1 cellular context compared by ENCODE assay signal in genomic region chr9:8186553-8186952, GRCh38.
TF ChIP-seq lines count a peak whose summit lies in the region.

No MANE protein-coding gene starts in this region.

TF ChIP-seq in GM23338, 12 proteins besides CTCF, POLR2A, EP300 and RAD21 (continued from another document):
- TF ChIP-seq, protein P1, sequence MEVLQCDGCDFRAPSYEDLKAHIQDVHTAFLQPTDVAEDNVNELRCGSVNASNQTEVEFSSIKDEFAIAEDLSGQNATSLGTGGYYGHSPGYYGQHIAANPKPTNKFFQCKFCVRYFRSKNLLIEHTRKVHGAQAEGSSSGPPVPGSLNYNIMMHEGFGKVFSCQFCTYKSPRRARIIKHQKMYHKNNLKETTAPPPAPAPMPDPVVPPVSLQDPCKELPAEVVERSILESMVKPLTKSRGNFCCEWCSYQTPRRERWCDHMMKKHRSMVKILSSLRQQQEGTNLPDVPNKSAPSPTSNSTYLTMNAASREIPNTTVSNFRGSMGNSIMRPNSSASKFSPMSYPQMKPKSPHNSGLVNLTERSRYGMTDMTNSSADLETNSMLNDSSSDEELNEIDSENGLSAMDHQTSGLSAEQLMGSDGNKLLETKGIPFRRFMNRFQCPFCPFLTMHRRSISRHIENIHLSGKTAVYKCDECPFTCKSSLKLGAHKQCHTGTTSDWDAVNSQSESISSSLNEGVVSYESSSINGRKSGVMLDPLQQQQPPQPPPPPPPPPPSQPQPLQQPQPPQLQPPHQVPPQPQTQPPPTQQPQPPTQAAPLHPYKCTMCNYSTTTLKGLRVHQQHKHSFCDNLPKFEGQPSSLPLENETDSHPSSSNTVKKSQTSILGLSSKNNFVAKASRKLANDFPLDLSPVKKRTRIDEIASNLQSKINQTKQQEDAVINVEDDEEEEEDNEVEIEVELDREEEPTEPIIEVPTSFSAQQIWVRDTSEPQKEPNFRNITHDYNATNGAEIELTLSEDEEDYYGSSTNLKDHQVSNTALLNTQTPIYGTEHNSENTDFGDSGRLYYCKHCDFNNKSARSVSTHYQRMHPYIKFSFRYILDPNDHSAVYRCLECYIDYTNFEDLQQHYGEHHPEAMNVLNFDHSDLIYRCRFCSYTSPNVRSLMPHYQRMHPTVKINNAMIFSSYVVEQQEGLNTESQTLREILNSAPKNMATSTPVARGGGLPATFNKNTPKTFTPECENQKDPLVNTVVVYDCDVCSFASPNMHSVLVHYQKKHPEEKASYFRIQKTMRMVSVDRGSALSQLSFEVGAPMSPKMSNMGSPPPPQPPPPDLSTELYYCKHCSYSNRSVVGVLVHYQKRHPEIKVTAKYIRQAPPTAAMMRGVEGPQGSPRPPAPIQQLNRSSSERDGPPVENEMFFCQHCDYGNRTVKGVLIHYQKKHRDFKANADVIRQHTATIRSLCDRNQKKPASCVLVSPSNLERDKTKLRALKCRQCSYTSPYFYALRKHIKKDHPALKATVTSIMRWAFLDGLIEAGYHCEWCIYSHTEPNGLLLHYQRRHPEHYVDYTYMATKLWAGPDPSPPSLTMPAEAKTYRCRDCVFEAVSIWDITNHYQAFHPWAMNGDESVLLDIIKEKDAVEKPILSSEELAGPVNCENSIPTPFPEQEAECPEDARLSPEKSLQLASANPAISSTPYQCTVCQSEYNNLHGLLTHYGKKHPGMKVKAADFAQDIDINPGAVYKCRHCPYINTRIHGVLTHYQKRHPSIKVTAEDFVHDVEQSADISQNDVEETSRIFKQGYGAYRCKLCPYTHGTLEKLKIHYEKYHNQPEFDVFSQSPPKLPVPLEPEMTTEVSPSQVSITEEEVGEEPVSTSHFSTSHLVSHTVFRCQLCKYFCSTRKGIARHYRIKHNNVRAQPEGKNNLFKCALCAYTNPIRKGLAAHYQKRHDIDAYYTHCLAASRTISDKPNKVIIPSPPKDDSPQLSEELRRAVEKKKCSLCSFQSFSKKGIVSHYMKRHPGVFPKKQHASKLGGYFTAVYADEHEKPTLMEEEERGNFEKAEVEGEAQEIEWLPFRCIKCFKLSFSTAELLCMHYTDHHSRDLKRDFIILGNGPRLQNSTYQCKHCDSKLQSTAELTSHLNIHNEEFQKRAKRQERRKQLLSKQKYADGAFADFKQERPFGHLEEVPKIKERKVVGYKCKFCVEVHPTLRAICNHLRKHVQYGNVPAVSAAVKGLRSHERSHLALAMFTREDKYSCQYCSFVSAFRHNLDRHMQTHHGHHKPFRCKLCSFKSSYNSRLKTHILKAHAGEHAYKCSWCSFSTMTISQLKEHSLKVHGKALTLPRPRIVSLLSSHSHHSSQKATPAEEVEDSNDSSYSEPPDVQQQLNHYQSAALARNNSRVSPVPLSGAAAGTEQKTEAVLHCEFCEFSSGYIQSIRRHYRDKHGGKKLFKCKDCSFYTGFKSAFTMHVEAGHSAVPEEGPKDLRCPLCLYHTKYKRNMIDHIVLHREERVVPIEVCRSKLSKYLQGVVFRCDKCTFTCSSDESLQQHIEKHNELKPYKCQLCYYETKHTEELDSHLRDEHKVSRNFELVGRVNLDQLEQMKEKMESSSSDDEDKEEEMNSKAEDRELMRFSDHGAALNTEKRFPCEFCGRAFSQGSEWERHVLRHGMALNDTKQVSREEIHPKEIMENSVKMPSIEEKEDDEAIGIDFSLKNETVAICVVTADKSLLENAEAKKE (CRISPR knock-in tag; IDR thresholded peaks at IDR 0.05) = no peak
